20 cellular contexts compared by ENCODE assay signal in the genomic region with DNA sequence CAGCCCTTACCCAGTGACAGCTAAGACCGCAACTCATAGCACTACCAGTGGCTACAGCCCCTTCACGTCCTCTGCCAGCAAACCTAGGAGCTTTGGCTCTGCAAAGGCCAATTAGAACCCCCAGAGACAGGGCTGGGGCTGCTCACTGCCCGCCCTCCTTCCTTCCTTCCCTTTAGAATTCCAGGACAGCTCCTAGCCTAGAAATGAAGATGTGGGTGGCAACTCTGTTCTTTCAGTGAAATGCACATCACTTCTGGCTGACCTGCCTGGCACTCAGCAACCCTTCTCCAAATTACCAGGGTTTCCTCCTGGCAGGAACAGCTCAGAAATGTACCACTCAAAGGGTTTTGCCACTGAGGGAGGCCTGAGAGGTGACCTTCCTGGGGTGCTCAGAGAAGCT.
DNase-seq lines count a peak whose midpoint lies in the region; ATAC-seq and TF ChIP-seq lines count a peak whose summit lies in the region.
"Had no signal": no experiment of that assay in that cellular context is flagged by ENCODE, and none has a peak within 500 bp of the region (broad histone marks: within the 10 kb centered on the region; RNA-seq: fewer than 3 reads in every experiment).

No MANE protein-coding gene starts in this region.

- peaks cover 47% of the 10 kb centered on the region for H3K79me2 ChIP-seq in neural progenitor cell (ENCODE audit: low read depth)

- no peak for DNase-seq in CD4-positive, CD25-positive, alpha-beta regulatory T cell
- peak; percentile 41 for DNase-seq in neural progenitor cell (ENCODE audit: low spot score)
- no peak for DNase-seq in SW480 (ENCODE audit: low spot score)
- DNase-seq in coronary artery (ENCODE audit: low spot score) = no peak
- DNase-seq: activated CD4-positive, alpha-beta T cell treated with anti-CD3 and anti-CD28 coated beads for 4 hours; activated CD8-positive, alpha-beta memory T cell treated with anti-CD3 and anti-CD28 coated beads, Interleukin-2, amount 50 U/mL, for 48 hours; activated gamma-delta T cell; islet precursor cell; NCI-H1694; NCI-H774; PC-9; stimulated activated CD4-positive, alpha-beta T cell treated with anti-CD3 and anti-CD28 coated beads, Interleukin-12 subunit alpha, Interleukin-12 subunit beta, amount 100 ng/mL, for 4 hours; transverse colon had no signal

- peaks cover 100% of the 10 kb centered on the region for H3K4me1 ChIP-seq in BLaER1
- H3K4me1 ChIP-seq in CD4-positive, CD25-positive, alpha-beta regulatory T cell (ENCODE audit: control insufficient read depth, insufficient read depth, low read length, poor library complexity, severe bottlenecking) = peaks cover 92% of the 10 kb centered on the region
- H3K4me1 ChIP-seq in neural progenitor cell = peaks cover 73% of the 10 kb centered on the region

- ATAC-seq in CD4-positive, CD25-positive, alpha-beta regulatory T cell (ENCODE audit: low read depth in 2 of 2) = no peak
- no peak for ATAC-seq in GM18909 (IDR thresholded peaks at IDR 0.05; ENCODE audit: poor library complexity, unreplicated experiment)

- H3K27me3 Mint-ChIP-seq in CD4-positive, CD25-positive, alpha-beta regulatory T cell = no peaks in the 10 kb centered on the region
- H3K27me3 Mint-ChIP-seq in brain = peaks cover 2% of the 10 kb centered on the region
- peaks cover 2% of the 10 kb centered on the region for H3K27me3 Mint-ChIP-seq in neural progenitor cell (ENCODE audit: insufficient read depth, low read depth)

- H3K4me2 ChIP-seq in BLaER1 (peak overlapping the region; percentile 99), neural progenitor cell (peak overlapping the region; percentile 73)
- H3K4me2 ChIP-seq: hepatocyte, PC-9 had no signal

- no peak overlapping the region for H3K9ac ChIP-seq in BLaER1
- H3K9ac ChIP-seq in neural progenitor cell = no peak overlapping the region

- H3K27me3 ChIP-seq in BLaER1 (no peaks in the 10 kb centered on the region), neural progenitor cell (no peaks in the 10 kb centered on the region)
- no peaks in the 10 kb centered on the region for H3K27me3 ChIP-seq in CD4-positive, CD25-positive, alpha-beta regulatory T cell (ENCODE audit: control insufficient read depth, insufficient read depth, low read length)
- H3K27me3 ChIP-seq: ascending aorta, hepatocyte, transverse colon had no signal

- peaks cover 14 to 93% (median 62%) of the 10 kb centered on the region in 4 donors for H3K4me1 Mint-ChIP-seq in CD4-positive, CD25-positive, alpha-beta regulatory T cell
- H3K4me1 Mint-ChIP-seq in brain (peaks cover 98% of the 10 kb centered on the region), neural progenitor cell (peaks cover 46% of the 10 kb centered on the region)

- peaks cover 0 to 2% (median 0%) of the 10 kb centered on the region in 7 donors for H3K9me3 Mint-ChIP-seq in CD4-positive, CD25-positive, alpha-beta regulatory T cell
- no peaks in the 10 kb centered on the region for H3K9me3 Mint-ChIP-seq in brain
- H3K9me3 Mint-ChIP-seq in neural progenitor cell = no peaks in the 10 kb centered on the region
- H3K9me3 Mint-ChIP-seq: nephron had no signal

- TF ChIP-seq CTCF in brain (conservative IDR thresholded peaks at IDR 0.05) (no peak), neural progenitor cell (IDR thresholded peaks at IDR 0.05) (no peak), coronary artery (IDR thresholded peaks at IDR 0.05) (no peak)

- peak overlapping the region; percentile 69 to 92 (median 84) for H3K27ac Mint-ChIP-seq in CD4-positive, CD25-positive, alpha-beta regulatory T cell
- H3K27ac Mint-ChIP-seq in brain (peak overlapping the region; percentile 57 to 98 (median 88)), neural progenitor cell (peak overlapping the region; percentile 37)
- H3K27ac Mint-ChIP-seq: nephron had no signal

- H3F3A ChIP-seq in neural progenitor cell (ENCODE audit: low read depth) = peaks cover 36% of the 10 kb centered on the region

- H3K9me3 ChIP-seq in BLaER1 (no peaks in the 10 kb centered on the region), neural progenitor cell (ENCODE audit: low read depth) (no peaks in the 10 kb centered on the region)
- H3K9me3 ChIP-seq in CD4-positive, CD25-positive, alpha-beta regulatory T cell (ENCODE audit: control insufficient read depth in 2 of 2, low read length in 2 of 2) = no peaks in the 10 kb centered on the region
- H3K9me3 ChIP-seq: ascending aorta, transverse colon had no signal

- H2AFZ ChIP-seq in neural progenitor cell (replicated peaks) = no peak overlapping the region
- H2AFZ ChIP-seq: hepatocyte, PC-9 had no signal

- H3K4me3 Mint-ChIP-seq in CD4-positive, CD25-positive, alpha-beta regulatory T cell = peak overlapping the region in 2 of 4 donors; percentile 8 to 50
- H3K4me3 Mint-ChIP-seq in brain = peak overlapping the region in 3 of 5 experiments; percentile 72 to 78 (median 76)
- H3K4me3 Mint-ChIP-seq in neural progenitor cell = no peak overlapping the region
- H3K4me3 Mint-ChIP-seq: nephron had no signal

- peaks cover 100% of the 10 kb centered on the region for H4K20me1 ChIP-seq in BLaER1
- peaks cover 13% of the 10 kb centered on the region for H4K20me1 ChIP-seq in neural progenitor cell (ENCODE audit: low read depth)

- H3K36me3 ChIP-seq in BLaER1 (peaks cover 18% of the 10 kb centered on the region), neural progenitor cell (no peaks in the 10 kb centered on the region)
- peaks cover 7% of the 10 kb centered on the region for H3K36me3 ChIP-seq in CD4-positive, CD25-positive, alpha-beta regulatory T cell (ENCODE audit: control insufficient read depth, insufficient read depth, low read length)
- H3K36me3 ChIP-seq: ascending aorta, transverse colon had no signal

- H3K4me3 ChIP-seq in BLaER1 (no peak overlapping the region), neural progenitor cell (no peak overlapping the region), coronary artery (no peak overlapping the region)
- no peak overlapping the region for H3K4me3 ChIP-seq in CD4-positive, CD25-positive, alpha-beta regulatory T cell (ENCODE audit: low read depth, low read length)
- H3K4me3 ChIP-seq: ascending aorta, hepatocyte, PC-9, SK-N-MC, transverse colon had no signal

- peaks cover 5% of the 10 kb centered on the region for H3K36me3 Mint-ChIP-seq in CD4-positive, CD25-positive, alpha-beta regulatory T cell
- H3K36me3 Mint-ChIP-seq in brain = no peaks in the 10 kb centered on the region
- peaks cover 4% of the 10 kb centered on the region for H3K36me3 Mint-ChIP-seq in neural progenitor cell

- H3K27ac ChIP-seq in BLaER1 (peak overlapping the region; percentile 80; the same call in 1 of the 2 replicates), neural progenitor cell (peak overlapping the region; percentile 97), coronary artery (peak overlapping the region in 1 of 2 donors; percentile 22)
- no peak overlapping the region for H3K27ac ChIP-seq in CD4-positive, CD25-positive, alpha-beta regulatory T cell (ENCODE audit: insufficient read depth, low read length, poor library complexity, severe bottlenecking)
- H3K27ac ChIP-seq: ascending aorta, hepatocyte, PC-9, SK-N-MC, transverse colon had no signal

Comparison
In these comparisons a context has a peak if more than half of its experiments do, and no peak if none do; other contexts are left out.
1. H3K27ac Mint-ChIP-seq: peak in every context shown above with its lines; median percentile 88 in brain; 84 in CD4-positive, CD25-positive, alpha-beta regulatory T cell; 37 in neural progenitor cell.